In genomic region chr7:79414910-79415309, GRCh38 we compare ENCODE assay signal across 22 cellular contexts. TPM values are rescaled to one million over a fixed set of nuclear protein-coding genes. Genes with fewer than 3 reads are reported as not detected.
DNase-seq lines count a peak whose midpoint lies in the region; FAIRE-seq lines count a peak whose summit lies in the region.
"Had no signal": no experiment of that assay in that cellular context is flagged by ENCODE, and none has a peak within 500 bp of the region (broad histone marks: within the 10 kb centered on the region; RNA-seq: fewer than 3 reads in every experiment).

No MANE protein-coding gene starts in this region.

- no peaks in the 10 kb centered on the region for H3K9me3 Mint-ChIP-seq in activated CD4-positive, alpha-beta T cell treated with anti-CD3 and anti-CD28 coated beads, Interleukin-2, amount 10 ng/mL, durations not matched to agents 24 days and 14 days

- FAIRE-seq in islet of Langerhans (lab: Jason Lieb, UNC): peak; percentile 9
- FAIRE-seq: GM12891 had no signal

- intact Hi-C loops in activated CD4-positive, alpha-beta T cell treated with anti-CD3 and anti-CD28 coated beads, Interleukin-2, amount 10 ng/mL, durations not matched to agents 24 days and 14 days (cut with micrococcal nuclease): no loop called here

- no peaks in the 10 kb centered on the region for H3K36me3 Mint-ChIP-seq in activated CD4-positive, alpha-beta T cell treated with anti-CD3 and anti-CD28 coated beads, Interleukin-2, amount 10 ng/mL, durations not matched to agents 24 days and 14 days (ENCODE audit: low read depth)
- H3K36me3 Mint-ChIP-seq: CD14-positive monocyte; CD8-positive, alpha-beta memory T cell had no signal

- DNase-seq in GM03348 (ENCODE audit: low spot score) (peak; percentile 2), OCI-M1 (lab: John Stamatoyannopoulos, UW) (peak; percentile 71), fibroblast of gingiva (ENCODE audit: low read depth) (peak; percentile 71), NCI-H2107 treated with DMSO at 0.1 percent for 48 hours (lab: John Stamatoyannopoulos, UW; ENCODE audit: unreplicated experiment) (no peak), NCI-H2081 treated with DMSO at 0.1 percent for 48 hours (lab: John Stamatoyannopoulos, UW) (no peak)
- no peak for DNase-seq in activated CD4-positive, alpha-beta T cell treated with anti-CD3 and anti-CD28 coated beads, Interleukin-2, amount 10 ng/mL, durations not matched to agents 24 days and 14 days
- DNase-seq: BE2C; CD8-positive, alpha-beta memory T cell; DMS 273 treated with DMSO at 0.1 percent for 48 hours; DMS79; EL; GDM1; NCI-H1092 treated with DMSO at 0.1 percent for 48 hours; NCI-H1436 treated with DMSO at 0.1 percent for 48 hours; NCI-H1930; NCI-H526 treated with DMSO at 0.1 percent for 48 hours; Peyer's patch; SIG-M5; SW 1271 had no signal

- no peaks in the 10 kb centered on the region for H3K27me3 Mint-ChIP-seq in activated CD4-positive, alpha-beta T cell treated with anti-CD3 and anti-CD28 coated beads, Interleukin-2, amount 10 ng/mL, durations not matched to agents 24 days and 14 days
- H3K27me3 Mint-ChIP-seq: CD8-positive, alpha-beta memory T cell had no signal

- no peak overlapping the region for H3K4me3 Mint-ChIP-seq in activated CD4-positive, alpha-beta T cell treated with anti-CD3 and anti-CD28 coated beads, Interleukin-2, amount 10 ng/mL, durations not matched to agents 24 days and 14 days
- H3K4me3 Mint-ChIP-seq: CD14-positive monocyte; CD8-positive, alpha-beta memory T cell had no signal

- H3K4me1 Mint-ChIP-seq in activated CD4-positive, alpha-beta T cell treated with anti-CD3 and anti-CD28 coated beads, Interleukin-2, amount 10 ng/mL, durations not matched to agents 24 days and 14 days: no peaks in the 10 kb centered on the region
- H3K4me1 Mint-ChIP-seq: CD14-positive monocyte; CD8-positive, alpha-beta memory T cell had no signal

- H3K27ac Mint-ChIP-seq in activated CD4-positive, alpha-beta T cell treated with anti-CD3 and anti-CD28 coated beads, Interleukin-2, amount 10 ng/mL, durations not matched to agents 24 days and 14 days: no peak overlapping the region
- H3K27ac Mint-ChIP-seq: CD14-positive monocyte; CD8-positive, alpha-beta memory T cell had no signal

RNA-seq across cellular contexts. Expression of gene MAGI2, which starts 38.6 kb away (rescaled TPM):
- total RNA-seq in activated CD4-positive, alpha-beta T cell treated with anti-CD3 and anti-CD28 coated beads, Interleukin-2, amount 10 ng/mL, durations not matched to agents 24 days and 14 days: 0.12 TPM in 2 replicates

Comparison
In these comparisons a context has a peak if more than half of its experiments do, and no peak if none do; other contexts are left out.
1. DNase-seq: peak in GM03348 (single experiment), OCI-M1 (single experiment) and fibroblast of gingiva (single experiment); none in NCI-H2107 treated with DMSO at 0.1 percent for 48 hours (single experiment), NCI-H2081 treated with DMSO at 0.1 percent for 48 hours (single experiment) and activated CD4-positive, alpha-beta T cell treated with anti-CD3 and anti-CD28 coated beads, Interleukin-2, amount 10 ng/mL, durations not matched to agents 24 days and 14 days (single experiment).